In the genomic region with DNA sequence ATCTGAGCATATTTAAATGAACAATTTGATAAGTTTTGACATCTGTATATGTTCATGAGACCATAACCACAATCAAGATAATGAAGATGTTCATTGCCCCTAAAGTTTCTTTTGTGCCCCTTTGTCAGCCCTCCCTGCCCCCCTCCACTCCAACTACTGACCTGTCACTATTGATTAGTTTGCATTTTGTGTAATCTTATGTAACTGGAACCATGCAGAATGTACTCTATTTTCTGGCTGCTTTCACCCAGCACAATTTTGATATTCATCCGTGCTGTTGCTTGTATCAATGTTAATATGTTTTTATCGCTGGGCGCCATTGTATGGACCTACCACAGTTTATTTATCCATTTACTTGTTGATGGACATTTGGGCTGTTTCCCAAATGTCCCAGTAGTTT, we compare ENCODE assay signal across 5 cellular contexts.
"Had no signal": no experiment of that assay in that cellular context is flagged by ENCODE, and none has a peak within 500 bp of the region (broad histone marks: within the 10 kb centered on the region; RNA-seq: fewer than 3 reads in every experiment).

No MANE protein-coding gene starts in this region.

- DNase-seq: HCEC 1CT, IMR-90 had no signal

- H2AFZ ChIP-seq: GM23338 had no signal

- H3K4me2 ChIP-seq: GM23338 had no signal

- H3K27ac ChIP-seq: HL-60 had no signal

- ATAC-seq: GM23338, K562 had no signal

- H3K4me3 ChIP-seq: GM23338, K562 had no signal
